In genomic region chr12:65690477-65690876, GRCh38 we compare ENCODE assay signal across 26 cellular contexts.
"Had no signal": no experiment of that assay in that cellular context is flagged by ENCODE, and none has a peak within 500 bp of the region (broad histone marks: within the 10 kb centered on the region; RNA-seq: fewer than 3 reads in every experiment).

No MANE protein-coding gene starts in this region.

- H3K36me3 Mint-ChIP-seq: mesothelial cell of epicardium; naive B cell; natural killer cell; stimulated activated effector memory CD8-positive, alpha-beta T cell treated with anti-CD3 and anti-CD28 coated beads, Interleukin-12 subunit alpha, Interleukin-12 subunit beta, amount 100 ng/mL, for 72 hours had no signal

- H3K9me3 ChIP-seq: left lung, lower lobe of right lung, pancreas, prostate gland, spleen, suprapubic skin, thoracic aorta, tibial artery, upper lobe of right lung had no signal

- H3K4me3 ChIP-seq: left lung, lower lobe of right lung, pancreas, prostate gland, skin epidermis, spleen, suprapubic skin, thoracic aorta, tibial artery, upper lobe of right lung had no signal

- H3K27me3 ChIP-seq: left lung, spleen, suprapubic skin, tibial artery, upper lobe of right lung had no signal

- H3K36me3 ChIP-seq: left lung, lower lobe of right lung, pancreas, prostate gland, spleen, suprapubic skin, thoracic aorta, tibial artery, upper lobe of right lung had no signal

- H3K27ac Mint-ChIP-seq: mesothelial cell of epicardium; naive B cell; natural killer cell; stimulated activated effector memory CD8-positive, alpha-beta T cell treated with anti-CD3 and anti-CD28 coated beads, Interleukin-12 subunit alpha, Interleukin-12 subunit beta, amount 100 ng/mL, for 72 hours; stimulated activated naive CD8-positive, alpha-beta T cell treated with anti-CD3 and anti-CD28 coated beads, Interleukin-15, Interleukin-2, amounts not matched to agents 100 ng/mL and 50 ng/mL, for 24 hours had no signal

- H3K9me3 Mint-ChIP-seq: natural killer cell; stimulated activated effector memory CD8-positive, alpha-beta T cell treated with anti-CD3 and anti-CD28 coated beads, Interleukin-12 subunit alpha, Interleukin-12 subunit beta, amount 100 ng/mL, for 72 hours; stimulated activated naive CD8-positive, alpha-beta T cell treated with anti-CD3 and anti-CD28 coated beads, Interleukin-15, Interleukin-2, amounts not matched to agents 100 ng/mL and 50 ng/mL, for 24 hours had no signal

- FAIRE-seq: kidney, pancreas, urothelium cell line had no signal

- ATAC-seq: left colon; left lung; lower lobe of right lung; natural killer cell; pancreas; right cardiac atrium; sciatic nerve; stimulated activated effector memory CD8-positive, alpha-beta T cell treated with anti-CD3 and anti-CD28 coated beads, Interleukin-12 subunit alpha, Interleukin-12 subunit beta, amount 100 ng/mL, for 72 hours; upper lobe of right lung had no signal

- DNase-seq: hippocampal formation; kidney; left colon; left lung; lower lobe of right lung; naive B cell; natural killer cell; pancreas; posterior cingulate gyrus; retina; right cardiac atrium; spleen; stimulated activated CD4-positive, alpha-beta T cell treated with anti-CD3 and anti-CD28 coated beads, Interleukin-4, amount 100 ng/mL, for 24 hours; stimulated activated naive CD4-positive, alpha-beta T cell; tibial artery; trophoblast cell; upper lobe of right lung had no signal

- H3K4me3 Mint-ChIP-seq: mesothelial cell of epicardium; naive B cell; natural killer cell; stimulated activated effector memory CD8-positive, alpha-beta T cell treated with anti-CD3 and anti-CD28 coated beads, Interleukin-12 subunit alpha, Interleukin-12 subunit beta, amount 100 ng/mL, for 72 hours; stimulated activated naive CD8-positive, alpha-beta T cell treated with anti-CD3 and anti-CD28 coated beads, Interleukin-15, Interleukin-2, amounts not matched to agents 100 ng/mL and 50 ng/mL, for 24 hours had no signal

- H3K4me1 ChIP-seq: prostate gland, spleen, suprapubic skin, upper lobe of right lung had no signal

- H3K27ac ChIP-seq: left lung, lower lobe of right lung, pancreas, prostate gland, skin epidermis, spleen, suprapubic skin, thoracic aorta, tibial artery, upper lobe of right lung had no signal

- H3K4me1 Mint-ChIP-seq: naive B cell; natural killer cell; stimulated activated effector memory CD8-positive, alpha-beta T cell treated with anti-CD3 and anti-CD28 coated beads, Interleukin-12 subunit alpha, Interleukin-12 subunit beta, amount 100 ng/mL, for 72 hours had no signal

- H3K27me3 Mint-ChIP-seq: naive B cell had no signal
